ENCODE assay signal across 22 cellular contexts in genomic region chr2:96151595-96152300, GRCh38. TPM values are rescaled to one million over a fixed set of nuclear protein-coding genes. Genes with fewer than 3 reads are reported as not detected.
DNase-seq lines count a peak whose midpoint lies in the region; ATAC-seq, FAIRE-seq and TF ChIP-seq lines count a peak whose summit lies in the region.
"Had no signal": no experiment of that assay in that cellular context is flagged by ENCODE, and none has a peak within 500 bp of the region (broad histone marks: within the 10 kb centered on the region; RNA-seq: fewer than 3 reads in every experiment).

No MANE protein-coding gene starts in this region.

- ATAC-seq in SK-N-SH treated with all-trans-retinoic acid at 6 μM for 48 hours: no peak
- no peak for ATAC-seq in activated CD8-positive, alpha-beta T cell treated with anti-CD3 and anti-CD28 coated beads, Interleukin-2, amount 10 ng/mL, durations not matched to agents 7 days and 5 days
- ATAC-seq in naive thymus-derived CD4-positive, alpha-beta T cell: no peak
- ATAC-seq: gastrocnemius medialis, psoas muscle, upper lobe of right lung had no signal

- peaks cover 47% of the 10 kb centered on the region for H3K4me1 Mint-ChIP-seq in CD14-positive monocyte
- peaks cover 66% of the 10 kb centered on the region for H3K4me1 Mint-ChIP-seq in activated CD8-positive, alpha-beta T cell treated with anti-CD3 and anti-CD28 coated beads, Interleukin-2, amount 10 ng/mL, durations not matched to agents 7 days and 5 days (ENCODE audit: low read depth)
- H3K4me1 Mint-ChIP-seq in naive thymus-derived CD4-positive, alpha-beta T cell: peaks cover 46 to 82% (median 71%) of the 10 kb centered on the region in 7 donors

- peak; percentile 1 for DNase-seq in SK-N-SH
- DNase-seq in CD14-positive monocyte (ENCODE audit: low spot score): peak; percentile 27
- DNase-seq in activated CD8-positive, alpha-beta T cell treated with anti-CD3 and anti-CD28 coated beads, Interleukin-2, amount 10 ng/mL, durations not matched to agents 7 days and 5 days: no peak
- DNase-seq in naive thymus-derived CD4-positive, alpha-beta T cell: peak in 1 of 9 donors; percentile 7
- no peak for DNase-seq in frontal cortex (ENCODE audit: low spot score in 2 of 2)
- no peak for DNase-seq in NCI-H774 (lab: John Stamatoyannopoulos, UW)
- no peak for DNase-seq in glomerular visceral epithelial cell (ENCODE audit: extremely low spot score)
- DNase-seq: activated CD4-positive, alpha-beta T cell treated with anti-CD3 and anti-CD28 coated beads, Interleukin-2, amount 50 U/mL, for 4 hours; activated effector memory CD4-positive, alpha-beta T cell treated with Interleukin-2 at 50 U/mL for 16 hours; DND-41; GOT3; MG63; NCI-H187; NCI-H226; psoas muscle had no signal

- no peak for TF ChIP-seq EP300 in SK-N-SH (IDR thresholded peaks at IDR 0.05; ENCODE audit: borderline replicate concordance in 1 of 2, low read depth in 1 of 2, low read length in 1 of 2)

- peaks cover 25% of the 10 kb centered on the region for H3F3A ChIP-seq in SK-N-SH (replicated peaks; ENCODE audit: insufficient read depth)

- POLR2A ChIA-PET in SK-N-SH (lab: Yijun Ruan, JAX): interaction anchor here (0.6 kb wide), 1 partner anchor 132 kb away, joined by 4 read pairs; no protein-coding TSS in a partner anchor
- POLR2A ChIA-PET in activated CD8-positive, alpha-beta T cell treated with anti-CD3 and anti-CD28 coated beads, Interleukin-2, amount 10 ng/mL, durations not matched to agents 7 days and 5 days (lab: Charles Lee): interaction anchor here (0.6 to 1.0 kb wide), 2 partner anchors 12 to 160 kb away, joined by 3 to 4 read pairs; partner anchors contain the start of gene ANKRD36C
- POLR2A ChIA-PET in naive thymus-derived CD4-positive, alpha-beta T cell (lab: Charles Lee): interaction anchor here (0.7 to 11.9 kb wide), 7 partner anchors 7 to 441 kb away, joined by 3 to 106 read pairs (median 4); no protein-coding TSS in a partner anchor

- intact Hi-C loops in CD14-positive monocyte (cut with micrococcal nuclease): no loop called here
- intact Hi-C loops in naive thymus-derived CD4-positive, alpha-beta T cell (cut with micrococcal nuclease): no loop called here

- H3K9me2 ChIP-seq in SK-N-SH: no peaks in the 10 kb centered on the region

- peaks cover 3 to 4% of the 10 kb centered on the region in 2 donors for H3K36me3 Mint-ChIP-seq in CD14-positive monocyte
- H3K36me3 Mint-ChIP-seq in activated CD8-positive, alpha-beta T cell treated with anti-CD3 and anti-CD28 coated beads, Interleukin-2, amount 10 ng/mL, durations not matched to agents 7 days and 5 days (ENCODE audit: low read depth): no peaks in the 10 kb centered on the region
- H3K36me3 Mint-ChIP-seq in naive thymus-derived CD4-positive, alpha-beta T cell: no peaks in the 10 kb centered on the region

- WGBS in SK-N-SH (ENCODE audit: low lambda C conversion rate): 98% methylated on average over 9 of the region's 9 CpGs

- TF ChIP-seq RAD21 in SK-N-SH (IDR thresholded peaks at IDR 0.05; ENCODE audit: low read length): no peak

- H3K9me3 Mint-ChIP-seq in CD14-positive monocyte: no peaks in the 10 kb centered on the region
- H3K9me3 Mint-ChIP-seq in activated CD8-positive, alpha-beta T cell treated with anti-CD3 and anti-CD28 coated beads, Interleukin-2, amount 10 ng/mL, durations not matched to agents 7 days and 5 days (ENCODE audit: insufficient read depth): no peaks in the 10 kb centered on the region
- peaks cover 0 to 5% (median 0%) of the 10 kb centered on the region in 11 donors for H3K9me3 Mint-ChIP-seq in naive thymus-derived CD4-positive, alpha-beta T cell

- H3K27ac ChIP-seq in SK-N-SH (ENCODE audit: low read depth in 2 of 2, low read length in 1 of 2): no peak overlapping the region
- H3K27ac ChIP-seq in naive thymus-derived CD4-positive, alpha-beta T cell (ENCODE audit: low read depth, low read length): no peak overlapping the region
- H3K27ac ChIP-seq: coronary artery, epithelial cell of prostate, gastrocnemius medialis, psoas muscle, upper lobe of right lung had no signal

- H3K4me1 ChIP-seq in SK-N-SH (ENCODE audit: control insufficient read depth in 1 of 2, insufficient read depth in 2 of 2, low read depth in 1 of 2, low read length in 1 of 2): peaks cover 23 to 34% of the 10 kb centered on the region in 2 experiments
- peaks cover 40 to 56% of the 10 kb centered on the region in 2 donors for H3K4me1 ChIP-seq in naive thymus-derived CD4-positive, alpha-beta T cell (ENCODE audit: control insufficient read depth in 2 of 2, insufficient read depth in 2 of 2, low read length in 2 of 2)
- H3K4me1 ChIP-seq: gastrocnemius medialis, psoas muscle had no signal

- H3K4me2 ChIP-seq in SK-N-SH: no peak overlapping the region

- CTCF ChIA-PET in SK-N-SH (lab: Yijun Ruan, JAX): interaction anchor here (1.5 to 7.0 kb wide), 4 partner anchors 13 to 159 kb away, joined by 6 to 49 read pairs (median 20); partner anchors contain the start of genes ADRA2B and ASTL
- CTCF ChIA-PET in activated CD8-positive, alpha-beta T cell treated with anti-CD3 and anti-CD28 coated beads, Interleukin-2, amount 10 ng/mL, durations not matched to agents 7 days and 5 days (lab: Charles Lee): interaction anchor here (1.6 to 21.7 kb wide), 3 partner anchors 9 to 21 kb away, joined by 5 to 674 read pairs (median 7); no protein-coding TSS in a partner anchor
- CTCF ChIA-PET in naive thymus-derived CD4-positive, alpha-beta T cell (lab: Charles Lee): interaction anchor here (0.8 to 2.3 kb wide), 2 partner anchors 10 to 22 kb away, joined by 4 to 9 read pairs; no protein-coding TSS in a partner anchor

- H3K9ac ChIP-seq in SK-N-SH: no peak overlapping the region

- H3K36me3 ChIP-seq in SK-N-SH (replicated peaks in 1 of 2; ENCODE audit: control insufficient read depth in 1 of 2, insufficient read depth in 2 of 2, low read length in 1 of 2): no peaks in the 10 kb centered on the region
- H3K36me3 ChIP-seq in naive thymus-derived CD4-positive, alpha-beta T cell (ENCODE audit: control insufficient read depth in 2 of 3, insufficient read depth in 3 of 3, low read length in 3 of 3): no peaks in the 10 kb centered on the region
- H3K36me3 ChIP-seq: gastrocnemius medialis, MG63, upper lobe of right lung had no signal

- H3K4me3 ChIP-seq in SK-N-SH (ENCODE audit: low read depth in 2 of 2, low read length in 1 of 2): no peak overlapping the region
- H3K4me3 ChIP-seq in naive thymus-derived CD4-positive, alpha-beta T cell (ENCODE audit: low read length): no peak overlapping the region
- H3K4me3 ChIP-seq: coronary artery, gastrocnemius medialis, MG63, psoas muscle, upper lobe of right lung had no signal

- peaks cover 1 to 5% (median 3%) of the 10 kb centered on the region in 3 donors for H3K27me3 Mint-ChIP-seq in CD14-positive monocyte (ENCODE audit: low read depth in 3 of 3)
- H3K27me3 Mint-ChIP-seq in activated CD8-positive, alpha-beta T cell treated with anti-CD3 and anti-CD28 coated beads, Interleukin-2, amount 10 ng/mL, durations not matched to agents 7 days and 5 days (ENCODE audit: low read depth): no peaks in the 10 kb centered on the region
- H3K27me3 Mint-ChIP-seq in naive thymus-derived CD4-positive, alpha-beta T cell: no peaks in the 10 kb centered on the region

- H3K27ac Mint-ChIP-seq in CD14-positive monocyte: peak overlapping the region in 5 of 7 donors; percentile 37 to 97 (median 67)
- peak overlapping the region; percentile 60 for H3K27ac Mint-ChIP-seq in activated CD8-positive, alpha-beta T cell treated with anti-CD3 and anti-CD28 coated beads, Interleukin-2, amount 10 ng/mL, durations not matched to agents 7 days and 5 days
- peak overlapping the region; percentile 29 to 100 (median 93) for H3K27ac Mint-ChIP-seq in naive thymus-derived CD4-positive, alpha-beta T cell

- FAIRE-seq in frontal cortex (lab: Jason Lieb, UNC): no peak

- no peaks in the 10 kb centered on the region for H4K20me1 ChIP-seq in SK-N-SH (ENCODE audit: insufficient read depth)

- H3K79me2 ChIP-seq in SK-N-SH (ENCODE audit: insufficient read depth): no peaks in the 10 kb centered on the region

- no peak overlapping the region for H2AFZ ChIP-seq in SK-N-SH (ENCODE audit: low read depth)

- H3K4me3 Mint-ChIP-seq in CD14-positive monocyte: no peak overlapping the region
- no peak overlapping the region for H3K4me3 Mint-ChIP-seq in activated CD8-positive, alpha-beta T cell treated with anti-CD3 and anti-CD28 coated beads, Interleukin-2, amount 10 ng/mL, durations not matched to agents 7 days and 5 days
- H3K4me3 Mint-ChIP-seq in naive thymus-derived CD4-positive, alpha-beta T cell: peak overlapping the region in 5 of 10 donors; percentile 23 to 60 (median 40)

- H3K27me3 ChIP-seq in SK-N-SH (ENCODE audit: insufficient read depth): no peaks in the 10 kb centered on the region
- H3K27me3 ChIP-seq in naive thymus-derived CD4-positive, alpha-beta T cell (ENCODE audit: control insufficient read depth in 2 of 2, insufficient read depth in 2 of 2, low read length in 2 of 2): no peaks in the 10 kb centered on the region
- H3K27me3 ChIP-seq: MG63, upper lobe of right lung had no signal

- no peaks in the 10 kb centered on the region for H3K9me3 ChIP-seq in SK-N-SH
- no peaks in the 10 kb centered on the region for H3K9me3 ChIP-seq in naive thymus-derived CD4-positive, alpha-beta T cell (ENCODE audit: control insufficient read depth in 2 of 3, low read length in 3 of 3)
- H3K9me3 ChIP-seq: gastrocnemius medialis, MG63, psoas muscle, upper lobe of right lung had no signal

- TF ChIP-seq CTCF in SK-N-SH (IDR thresholded peaks at IDR 0.05) (no peak), CD14-positive monocyte (IDR thresholded peaks at IDR 0.05) (no peak)

RNA-seq across cellular contexts. Expression of gene DUSP2, which starts 6.5 kb away (rescaled TPM):
- polyA plus RNA-seq in SK-N-SH (2012; rRNA removed): 0.79 and 1.2 TPM in 2 replicates
- polyA plus RNA-seq in SK-N-SH (2012; cell fraction: cytosol; rRNA removed): 0.14 and 0.38 TPM in 2 replicates
- polyA plus RNA-seq in SK-N-SH (2012; cell fraction: nucleus; rRNA removed): 6.4 and 7.5 TPM in 2 replicates
- 10 to 100 TPM; 48.4 to 66.1 TPM for polyA plus RNA-seq in CD14-positive monocyte
- 10 to 100 TPM; 20.3 to 21.2 TPM for total RNA-seq in activated CD8-positive, alpha-beta T cell treated with anti-CD3 and anti-CD28 coated beads, Interleukin-2, amount 10 ng/mL, durations not matched to agents 7 days and 5 days
- total RNA-seq in naive thymus-derived CD4-positive, alpha-beta T cell: 100 to 1,000 TPM in 2 of 5 experiments, 10 to 100 TPM in 3; 22.1 to 255 (median 50.3) TPM
- 10 to 100 TPM; 21.0 to 25.6 TPM for polyA plus RNA-seq in naive thymus-derived CD4-positive, alpha-beta T cell
- total RNA-seq in frontal cortex: 4.5 TPM

RNA-seq across cellular contexts. Expression of gene ASTL, which starts 13.4 kb away (rescaled TPM):
- polyA plus RNA-seq in SK-N-SH (2012; rRNA removed): not detected in 2 replicates
- not detected in 2 replicates for polyA plus RNA-seq in SK-N-SH (2012; cell fraction: cytosol; rRNA removed)
- not detected in 2 replicates for polyA plus RNA-seq in SK-N-SH (2012; cell fraction: nucleus; rRNA removed)
- not detected for polyA plus RNA-seq in CD14-positive monocyte
- under 1 TPM in 1 of 2 experiments, not detected in 1; 0.34 TPM for total RNA-seq in activated CD8-positive, alpha-beta T cell treated with anti-CD3 and anti-CD28 coated beads, Interleukin-2, amount 10 ng/mL, durations not matched to agents 7 days and 5 days
- total RNA-seq in naive thymus-derived CD4-positive, alpha-beta T cell: 1 to 10 TPM in 2 of 5 experiments, under 1 TPM in 3; 0.65 to 7.5 (median 0.86) TPM
- polyA plus RNA-seq in naive thymus-derived CD4-positive, alpha-beta T cell: under 1 TPM in 1 of 2 donors, not detected in 1; 0.19 TPM
- total RNA-seq in frontal cortex: not detected
- total RNA-seq: A172, gastrocnemius medialis, myocyte, psoas muscle, upper lobe of right lung had no signal

RNA-seq across cellular contexts. Expression of gene ADRA2B, which starts 35.4 kb away (rescaled TPM):
- polyA plus RNA-seq in SK-N-SH (2012; rRNA removed): not detected in 2 replicates
- not detected in 2 replicates for polyA plus RNA-seq in SK-N-SH (2012; cell fraction: cytosol; rRNA removed)
- 0.06 and 0.15 TPM in 2 replicates for polyA plus RNA-seq in SK-N-SH (2012; cell fraction: nucleus; rRNA removed)
- polyA plus RNA-seq in CD14-positive monocyte: not detected
- total RNA-seq in activated CD8-positive, alpha-beta T cell treated with anti-CD3 and anti-CD28 coated beads, Interleukin-2, amount 10 ng/mL, durations not matched to agents 7 days and 5 days: under 1 TPM in 1 of 2 experiments, not detected in 1; 0.08 TPM
- under 1 TPM in 3 of 5 experiments, not detected in 2; 0.15 to 0.93 (median 0.76) TPM for total RNA-seq in naive thymus-derived CD4-positive, alpha-beta T cell
- polyA plus RNA-seq in naive thymus-derived CD4-positive, alpha-beta T cell: not detected
- total RNA-seq in frontal cortex: under 0.01 TPM
- total RNA-seq: A172, myocyte had no signal

RNA-seq across cellular contexts. Expression of gene STARD7, which starts 56.9 kb away (rescaled TPM):
- 36.1 and 45.8 TPM in 2 replicates for polyA plus RNA-seq in SK-N-SH (2012; rRNA removed)
- polyA plus RNA-seq in SK-N-SH (2012; cell fraction: cytosol; rRNA removed): 51.1 and 53.2 TPM in 2 replicates
- polyA plus RNA-seq in SK-N-SH (2012; cell fraction: nucleus; rRNA removed): 32.7 and 48.4 TPM in 2 replicates
- polyA plus RNA-seq in CD14-positive monocyte: 100 to 1,000 TPM; 172 to 179 TPM
- total RNA-seq in activated CD8-positive, alpha-beta T cell treated with anti-CD3 and anti-CD28 coated beads, Interleukin-2, amount 10 ng/mL, durations not matched to agents 7 days and 5 days: 100 to 1,000 TPM; 139 to 143 TPM
- 100 to 1,000 TPM in 1 of 5 experiments, 10 to 100 TPM in 4; 56.5 to 133 (median 74.2) TPM for total RNA-seq in naive thymus-derived CD4-positive, alpha-beta T cell
- polyA plus RNA-seq in naive thymus-derived CD4-positive, alpha-beta T cell: 100 to 1,000 TPM; 106 to 120 TPM
- 174 TPM for total RNA-seq in frontal cortex

Comparison
In these comparisons a context has a peak if more than half of its experiments do, and no peak if none do; other contexts are left out.
1. DNase-seq: peak in SK-N-SH (single experiment) and CD14-positive monocyte (single experiment); none in activated CD8-positive, alpha-beta T cell treated with anti-CD3 and anti-CD28 coated beads, Interleukin-2, amount 10 ng/mL, durations not matched to agents 7 days and 5 days (single experiment), frontal cortex (0 of 2), NCI-H774 (single experiment) and glomerular visceral epithelial cell (single experiment).
2. Peak in every context shown above with its lines, with median percentiles within 50 percentile points of each other: H3K27ac Mint-ChIP-seq.